In genomic region chr15:72117698-72118399, GRCh38 we compare ENCODE assay signal across 8 cellular contexts. TPM values are rescaled to one million over a fixed set of nuclear protein-coding genes. Genes with fewer than 3 reads are reported as not detected.
DNase-seq lines count a peak whose midpoint lies in the region; ATAC-seq and TF ChIP-seq lines count a peak whose summit lies in the region.

TSS of gene MYO9A (minus strand) at chr15:72118150. CDS start at chr15:72046563, 71,587 bp downstream.

- intact Hi-C loops in Right ventricle myocardium superior (cut with DNase I) (no loop called here), ovary (cut with DNase I) (loop anchor here in 1 of 4 donors (5.0 kb wide), 1 partner anchor 354 kb away; the partner anchor contains the start of gene ARIH1)

- H3K36me3 ChIP-seq in adipocyte (ENCODE audit: control insufficient read depth, insufficient read depth, low read length, severe bottlenecking) (no peaks in the 10 kb centered on the region), ovary (no peaks in the 10 kb centered on the region), thymus (ENCODE audit: control insufficient read depth, insufficient read depth) (no peaks in the 10 kb centered on the region)

- TF ChIP-seq CTCF in GM12864 (IDR thresholded peaks at IDR 0.05; ENCODE audit: low read depth, low read length, missing control alignments), result peak; percentile 2
- TF ChIP-seq CTCF in ovary (IDR thresholded peaks at IDR 0.05), result peak in 2 of 3 donors; percentile 13 to 16

- H3K27me3 ChIP-seq in adipocyte (replicated peaks; ENCODE audit: control insufficient read depth, insufficient read depth, low read length), result no peaks in the 10 kb centered on the region
- H3K27me3 ChIP-seq in ovary, result no peaks in the 10 kb centered on the region
- no peaks in the 10 kb centered on the region for H3K27me3 ChIP-seq in thymus (ENCODE audit: control insufficient read depth, insufficient read depth)

- peak within 1 kb of the TSS; percentile 99 for H3K9ac ChIP-seq in adipocyte (ENCODE audit: low read length)

- H3K4me3 ChIP-seq in GM12864 (ENCODE audit: low read depth, low read length) (peak within 1 kb of the TSS; percentile 98), adipocyte (ENCODE audit: low read length) (peak within 1 kb of the TSS; percentile 88), ovary (peak within 1 kb of the TSS; percentile 52), thymus (ENCODE audit: low read length) (peak within 1 kb of the TSS; percentile 91)

- H3K9me3 ChIP-seq in adipocyte (ENCODE audit: control insufficient read depth, low read length), result no peaks in the 10 kb centered on the region
- no peaks in the 10 kb centered on the region for H3K9me3 ChIP-seq in ovary
- H3K9me3 ChIP-seq in thymus (ENCODE audit: control insufficient read depth), result no peaks in the 10 kb centered on the region

- WGBS in ovary, 3 donors, result 0 to 1% (median 0%) methylated on average over 69 to 79 of the region's 79 CpGs
- under 1% methylated on average over 79 of the region's 79 CpGs for WGBS in thymus

- DNase-seq in GM12864 (ENCODE audit: low read depth) (peak; percentile 97), NCI-H1436 treated with DMSO at 0.1 percent for 48 hours (lab: John Stamatoyannopoulos, UW) (peak; percentile 82), T follicular helper cell (ENCODE audit: low read depth) (peak; percentile 99), adipocyte (ENCODE audit: low read depth) (peak; percentile 98), Right ventricle myocardium superior (peak; percentile 98), ovary (peak; percentile 98 to 99 (median 98))

- peaks cover 21% of the 10 kb centered on the region for H3K4me1 ChIP-seq in adipocyte (ENCODE audit: control insufficient read depth, insufficient read depth, low read length)
- H3K4me1 ChIP-seq in ovary (ENCODE audit: insufficient read depth), result peaks cover 2% of the 10 kb centered on the region
- H3K4me1 ChIP-seq in thymus (ENCODE audit: control insufficient read depth, insufficient read depth, low read length), result peaks cover 10% of the 10 kb centered on the region

- peak; percentile 29 for TF ChIP-seq POLR2A in ovary (IDR thresholded peaks at IDR 0.05)

- ATAC-seq in HG02852 (IDR thresholded peaks at IDR 0.05; ENCODE audit: unreplicated experiment) (peak; percentile 65), Right ventricle myocardium superior (ENCODE audit: poor library complexity) (peak; percentile 93)

- peak within 1 kb of the TSS; percentile 77 to 92 for H3K27ac ChIP-seq in ovary
- peak within 1 kb of the TSS; percentile 98 for H3K27ac ChIP-seq in thymus (ENCODE audit: low read depth)

- no peak for TF ChIP-seq EP300 in ovary (IDR thresholded peaks at IDR 0.05)

RNA-seq across cellular contexts. Expression of gene MYO9A, which starts in this region (rescaled TPM):
- total RNA-seq in Right ventricle myocardium superior (32.7 TPM), ovary (10 to 100 TPM; 38.0 to 71.6 (median 58.8) TPM)
- polyA plus RNA-seq in ovary (10 to 100 TPM in 1 of 2 donors, 1 to 10 TPM in 1; 8.1 to 18.2 TPM), thymus (4.4 TPM)

Comparison
In these comparisons a context has a peak if more than half of its experiments do, and no peak if none do; other contexts are left out.
1. Peak in every context shown above with its lines: DNase-seq, ATAC-seq, H3K4me3 ChIP-seq and H3K27ac ChIP-seq.